9 cellular contexts compared by ENCODE assay signal in genomic region chr1:161390559-161390858, GRCh38. TPM values are rescaled to one million over a fixed set of nuclear protein-coding genes. Genes with fewer than 3 reads are reported as not detected.
DNase-seq lines count a peak whose midpoint lies in the region; ATAC-seq and TF ChIP-seq lines count a peak whose summit lies in the region.
"Had no signal": no experiment of that assay in that cellular context is flagged by ENCODE, and none has a peak within 500 bp of the region (broad histone marks: within the 10 kb centered on the region; RNA-seq: fewer than 3 reads in every experiment).

No MANE protein-coding gene starts in this region.

- no peaks in the 10 kb centered on the region for H3K27me3 ChIP-seq in GM06990 (replicated peaks; ENCODE audit: control insufficient read depth, insufficient read depth, low read length)
- H3K27me3 ChIP-seq in IMR-90 (ENCODE audit: control insufficient read depth, insufficient read depth, low read length) = no peaks in the 10 kb centered on the region

- H2BK20ac ChIP-seq in IMR-90 (ENCODE audit: low read depth, low read length) = no peak overlapping the region

- 0 out of 2 replicates have a peak overlapping the region, but pooled peaks have one; percentile 47 for H3K56ac ChIP-seq in IMR-90 (ENCODE audit: extremely low read depth, insufficient read depth, low read length)

- no TSS peak for BruUV-seq in IMR-90 (replicated peaks; lab: Mats Ljungman, UMichigan)

- H3K14ac ChIP-seq in IMR-90 (replicated peaks; ENCODE audit: low read depth, low read length) = peak overlapping the region; percentile 79

- peak overlapping the region; percentile 78; the same call in 1 of the 2 replicates for H3K23ac ChIP-seq in IMR-90 (ENCODE audit: low read depth, low read length)

- H3K4me3 ChIP-seq in GM06990 (replicated peaks; ENCODE audit: low read depth, low read length) = peak overlapping the region; percentile 83
- peak overlapping the region; percentile 90 for H3K4me3 ChIP-seq in IMR-90 (ENCODE audit: insufficient read depth, low read depth, low read length)

- peak overlapping the region; percentile 93 for H3K4me2 ChIP-seq in IMR-90 (ENCODE audit: low read depth, low read length)

- no peak overlapping the region for H3K18ac ChIP-seq in IMR-90 (ENCODE audit: low read depth, low read length)

- no peak overlapping the region for H4K5ac ChIP-seq in IMR-90 (ENCODE audit: low read depth, low read length)

- H3K36me3 ChIP-seq in GM06990 (ENCODE audit: control insufficient read depth, insufficient read depth, low read length) (no peaks in the 10 kb centered on the region), IMR-90 (ENCODE audit: control insufficient read depth, insufficient read depth, low read length) (no peaks in the 10 kb centered on the region)

- H3K4ac ChIP-seq in IMR-90 (ENCODE audit: low read depth, low read length) = peak overlapping the region; percentile 47

- peak; percentile 18; the same call in 1 of the 2 replicates for TF ChIP-seq POLR2A in IMR-90 (IDR thresholded peaks at IDR 0.05; ENCODE audit: low read depth, low read length)

- H3K9ac ChIP-seq in IMR-90 (ENCODE audit: low read depth, low read length) = peak overlapping the region; percentile 83

- H2BK5ac ChIP-seq in IMR-90 (ENCODE audit: low read depth, low read length, poor library complexity, severe bottlenecking) = no peak overlapping the region

- H3K9me3 Mint-ChIP-seq in naive B cell = no peaks in the 10 kb centered on the region

- H3K4me3 Mint-ChIP-seq in naive B cell = peak overlapping the region; percentile 85 to 98 (median 92)

- no peak for TF ChIP-seq RAD21 in IMR-90 (IDR thresholded peaks at IDR 0.05; ENCODE audit: low read length)

- DNase-seq in GM06990 (ENCODE audit: extremely low read depth, insufficient read length) = no peak
- DNase-seq in IMR-90 = peak; percentile 22
- DNase-seq in caudate nucleus (lab: John Stamatoyannopoulos, UW) = peak in 1 of 61 donors; percentile 50
- no peak for DNase-seq in naive B cell
- no peak for DNase-seq in germinal center (ENCODE audit: low spot score)
- no peak for DNase-seq in DMS53 (lab: John Stamatoyannopoulos, UW)
- no peak for DNase-seq in CD1c-positive myeloid dendritic cell (ENCODE audit: extremely low spot score)

- H3K4me1 ChIP-seq in IMR-90 (ENCODE audit: control insufficient read depth, insufficient read depth, low read length) = no peaks in the 10 kb centered on the region

- no peak overlapping the region for H2AK5ac ChIP-seq in IMR-90 (ENCODE audit: low read depth, low read length)

- no CpG with 5 or more reads among the region's 13 CpGs for WGBS in IMR-90 (ENCODE audit: extremely low coverage in 2 of 2, insufficient read length in 1 of 2), 2 experiments

- H4K8ac ChIP-seq in IMR-90 (ENCODE audit: low read depth in 2 of 2, low read length in 2 of 2) = peak overlapping the region; percentile 22 to 84; a peak in 2 of 4 replicates

- peak overlapping the region; percentile 92 to 99 (median 98) for H3K27ac Mint-ChIP-seq in naive B cell

- H3K27me3 Mint-ChIP-seq in naive B cell = peaks cover 0 to 6% (median 0%) of the 10 kb centered on the region in 3 donors

- intact Hi-C loops in IMR-90 (cut with micrococcal nuclease) = loop anchor here (5.0 kb wide), 1 partner anchor 348 kb away; no protein-coding TSS in a partner anchor

- H4K91ac ChIP-seq in IMR-90 (ENCODE audit: insufficient read depth, low read depth, low read length) = peak overlapping the region; percentile 41; the same call in 1 of the 2 replicates

- POLR2A ChIA-PET in IMR-90 (lab: Charles Lee; ENCODE audit: unreplicated experiment) = no interaction called here

- CTCF ChIA-PET in IMR-90 (lab: Yijun Ruan, JAX) = no interaction called here

- no peaks in the 10 kb centered on the region for H3K36me3 Mint-ChIP-seq in naive B cell

- H3K79me1 ChIP-seq in IMR-90 (ENCODE audit: low read depth in 1 of 2, low read length in 2 of 2) = peaks cover 0 to 4% of the 10 kb centered on the region in 2 experiments; a peak in 1 of 4 replicates

- H2BK120ac ChIP-seq in IMR-90 (ENCODE audit: low read depth, low read length) = no peak overlapping the region

- TF ChIP-seq CTCF in GM06990 (IDR thresholded peaks at IDR 0.05; ENCODE audit: insufficient read depth, low read length, poor library complexity, severe bottlenecking) (no peak), IMR-90 (conservative IDR thresholded peaks at IDR 0.05; ENCODE audit: low read depth, low read length) (no peak)

- no peaks in the 10 kb centered on the region for H3K9me3 ChIP-seq in IMR-90 (ENCODE audit: control insufficient read depth, insufficient read depth, low read length)

- dilution Hi-C loops in IMR-90 (cut with HindIII; ENCODE audit: low sequenced_read_pairs, unreplicated experiment) = no loop called here

- peak overlapping the region; percentile 91 for H2AFZ ChIP-seq in IMR-90 (replicated peaks; ENCODE audit: low read length, poor library complexity)

- H4K20me1 ChIP-seq in IMR-90 (ENCODE audit: insufficient read depth, low read length) = no peaks in the 10 kb centered on the region

- peaks cover 2% of the 10 kb centered on the region; the same call in 1 of the 2 replicates for H3K9me1 ChIP-seq in IMR-90 (ENCODE audit: insufficient read depth, low read length)

- peak overlapping the region; percentile 29 for H2AK9ac ChIP-seq in IMR-90 (replicated peaks; ENCODE audit: low read depth, low read length, poor library complexity)

- in situ Hi-C loops in IMR-90 (cut with MboI; ENCODE audit: low sequenced_read_pairs) = no loop called here

- H3K27ac ChIP-seq in IMR-90 (ENCODE audit: insufficient read depth, low read length) (peak overlapping the region; percentile 72; the same call in 1 of the 2 replicates), caudate nucleus (ENCODE audit: low read depth, low read length) (peak overlapping the region; percentile 88)

- no peak overlapping the region for H2BK15ac ChIP-seq in IMR-90 (ENCODE audit: low read depth, low read length)

- H3K4me1 Mint-ChIP-seq in naive B cell = peaks cover 14 to 28% (median 15%) of the 10 kb centered on the region in 3 donors

- ATAC-seq in IMR-90 (ENCODE audit: low read depth) = no peak
- ATAC-seq in naive B cell (ENCODE audit: low read depth in 2 of 2) = no peak
- no peak for ATAC-seq in esophagus mucosa

TF ChIP-seq in IMR-90, 13 proteins besides CTCF, POLR2A, EP300 and RAD21:
- TF ChIP-seq MAFK (IDR thresholded peaks at IDR 0.05; ENCODE audit: low read depth, low read length) (no peak), SMC3 (IDR thresholded peaks at IDR 0.05; ENCODE audit: low read depth, low read length) (no peak), FOS (IDR thresholded peaks at IDR 0.05; ENCODE audit: low read depth, low read length) (no peak)

RNA-seq across cellular contexts. Expression of gene CFAP126, which starts 22.8 kb away (rescaled TPM):
- total RNA-seq in IMR-90 (2012; rRNA removed) = not detected in 2 replicates
- not detected in 2 replicates for polyA plus RNA-seq in IMR-90 (2012; rRNA removed)
- not detected in 2 replicates for polyA plus RNA-seq in IMR-90 (2012; cell fraction: cytosol; rRNA removed)
- not detected in 2 replicates for polyA plus RNA-seq in IMR-90 (2012; cell fraction: nucleus; rRNA removed; ENCODE audit: low replicate concordance)
- not detected for polyA plus RNA-seq in naive B cell (ENCODE audit: low read depth in 6 of 6)
- not detected for total RNA-seq in esophagus mucosa
- total RNA-seq: SK-MEL-5 had no signal
